Comparison of ENCODE assay signal across 21 cellular contexts in the genomic region with DNA sequence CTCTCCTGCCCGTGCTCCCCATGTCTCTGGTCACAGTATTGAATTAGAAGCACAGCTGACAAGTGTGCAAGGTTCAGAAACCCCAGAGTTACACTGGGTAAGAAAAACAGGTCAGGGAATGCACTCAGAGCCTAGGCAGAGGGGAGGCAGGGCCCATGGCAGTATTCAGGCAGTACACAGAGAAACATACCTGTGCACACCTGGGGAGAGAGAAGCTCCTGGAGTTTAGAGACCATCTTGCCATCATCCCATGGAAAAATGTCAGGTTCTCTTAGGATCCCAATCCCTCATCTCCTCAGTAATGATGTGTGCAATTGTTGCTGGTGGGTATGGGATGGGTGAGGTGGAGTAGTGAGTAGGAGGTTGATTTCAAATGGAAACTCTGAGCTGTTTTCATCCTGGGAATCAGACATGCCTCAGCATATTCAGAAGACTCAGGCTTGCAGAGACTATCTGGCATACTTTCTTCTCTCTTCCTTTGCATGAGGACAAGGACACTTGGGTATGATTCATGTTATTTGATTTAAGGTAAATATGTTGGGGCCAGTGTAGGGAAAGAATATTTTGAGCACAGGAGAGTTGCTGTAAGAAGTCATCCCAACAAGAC.
DNase-seq lines count a peak whose midpoint lies in the region; ATAC-seq, FAIRE-seq and TF ChIP-seq lines count a peak whose summit lies in the region.
"Had no signal": no experiment of that assay in that cellular context is flagged by ENCODE, and none has a peak within 500 bp of the region (broad histone marks: within the 10 kb centered on the region; RNA-seq: fewer than 3 reads in every experiment).

No MANE protein-coding gene starts in this region.

- H2AFZ ChIP-seq in mammary epithelial cell (ENCODE audit: low read depth, low read length): peak overlapping the region; percentile 53

- 100% methylated on average over 1 of the region's 1 CpG for WGBS in mammary epithelial cell (ENCODE audit: low coverage, missing lambda C conversion rate)

- H3K36me3 Mint-ChIP-seq in MCF 10A (ENCODE audit: insufficient read depth, unreplicated experiment): no peaks in the 10 kb centered on the region
- H3K36me3 Mint-ChIP-seq in activated T-helper 17 cell treated with anti-CD3 and anti-CD28 coated beads, Interleukin-2, amount 50 U/mL, for 72 hours (ENCODE audit: low read depth): no peaks in the 10 kb centered on the region
- H3K36me3 Mint-ChIP-seq: mesothelial cell of epicardium had no signal

- H3K27me3 ChIP-seq in mammary epithelial cell (ENCODE audit: insufficient read depth, low read length): no peaks in the 10 kb centered on the region
- H3K27me3 ChIP-seq: dorsolateral prefrontal cortex, MG63, tibial nerve had no signal

- peaks cover 33% of the 10 kb centered on the region for H3K4me1 ChIP-seq in mammary epithelial cell (ENCODE audit: insufficient read depth, low read length)

- BruUV-seq in mammary epithelial cell (replicated peaks; lab: Mats Ljungman, UMichigan) (no TSS peak), MCF 10A (replicated peaks; lab: Mats Ljungman, UMichigan) (no TSS peak)

- H3K9me3 Mint-ChIP-seq in MCF 10A (ENCODE audit: unreplicated experiment): no peaks in the 10 kb centered on the region
- peaks cover 11% of the 10 kb centered on the region for H3K9me3 Mint-ChIP-seq in activated T-helper 17 cell treated with anti-CD3 and anti-CD28 coated beads, Interleukin-2, amount 50 U/mL, for 72 hours
- H3K9me3 Mint-ChIP-seq: activated T-cell treated with anti-CD3 and anti-CD28 coated beads, Interleukin-2, amount 50 U/mL, for 24 hours; mesothelial cell of epicardium had no signal

- H3K4me1 Mint-ChIP-seq in MCF 10A (ENCODE audit: insufficient read depth, unreplicated experiment): peaks cover 8% of the 10 kb centered on the region
- peaks cover 23% of the 10 kb centered on the region for H3K4me1 Mint-ChIP-seq in activated T-helper 17 cell treated with anti-CD3 and anti-CD28 coated beads, Interleukin-2, amount 50 U/mL, for 72 hours
- H3K4me1 Mint-ChIP-seq: mesothelial cell of epicardium had no signal

- POLR2A ChIA-PET in MCF 10A (lab: Yijun Ruan, JAX): interaction anchor here (2.2 kb wide), 1 partner anchor 88 kb away, joined by 6 read pairs; no protein-coding TSS in a partner anchor

- no peak overlapping the region for H3K4me3 Mint-ChIP-seq in MCF 10A (ENCODE audit: unreplicated experiment)
- H3K4me3 Mint-ChIP-seq in activated T-helper 17 cell treated with anti-CD3 and anti-CD28 coated beads, Interleukin-2, amount 50 U/mL, for 72 hours: peak overlapping the region; percentile 36
- H3K4me3 Mint-ChIP-seq: activated T-cell treated with anti-CD3 and anti-CD28 coated beads, Interleukin-2, amount 50 U/mL, for 24 hours; mesothelial cell of epicardium had no signal

- in situ Hi-C loops in mammary epithelial cell (cut with MboI; ENCODE audit: low sequenced_read_pairs in 2 of 2): loop anchor here in 1 of 2 donors (10.0 kb wide), 1 partner anchor 88 kb away; no protein-coding TSS in a partner anchor

- H3K36me3 ChIP-seq in mammary epithelial cell (ENCODE audit: insufficient read depth, low read length): no peaks in the 10 kb centered on the region
- H3K36me3 ChIP-seq: MG63, tibial nerve had no signal

- H3K4me3 ChIP-seq in mammary epithelial cell (replicated peaks in 1 of 3; ENCODE audit: insufficient read depth in 1 of 3, low read depth in 2 of 3, low read length in 3 of 3) (no peak overlapping the region), fibroblast of mammary gland (ENCODE audit: control insufficient read depth, low read depth, low read length) (no peak overlapping the region)
- H3K4me3 ChIP-seq: MG63, tibial nerve had no signal

- TF ChIP-seq CTCF in mammary epithelial cell (conservative IDR thresholded peaks at IDR 0.05 in 1 of 2, IDR thresholded peaks at IDR 0.05 in 1 of 2; ENCODE audit: extremely low read depth in 1 of 2, insufficient read depth in 1 of 2, low read depth in 1 of 2, low read length in 2 of 2) (no peak), MCF 10A (IDR thresholded peaks at IDR 0.05; ENCODE audit: unreplicated experiment) (no peak), fibroblast of mammary gland (conservative IDR thresholded peaks at IDR 0.05; ENCODE audit: control insufficient read depth, insufficient read depth, low read depth, low read length) (no peak)

- no peaks in the 10 kb centered on the region for H3K9me3 ChIP-seq in mammary epithelial cell (replicated peaks; ENCODE audit: insufficient read depth, low read length)
- H3K9me3 ChIP-seq: MG63, tibial nerve had no signal

- DNase-seq in mammary epithelial cell: peak; percentile 82
- no peak for DNase-seq in MCF 10A (ENCODE audit: unreplicated experiment)
- DNase-seq in fibroblast of mammary gland (ENCODE audit: low read depth): peak; percentile 20
- no peak for DNase-seq in frontal cortex (ENCODE audit: low spot score in 2 of 2)
- DNase-seq: activated T-cell treated with anti-CD3 and anti-CD28 coated beads, Interleukin-2, amount 50 U/mL, for 24 hours; DND-41; kidney glomerular epithelial cell; MG63; NCI-H187 treated with DMSO at 0.1 percent for 48 hours; NCI-H446 treated with DMSO at 0.1 percent for 48 hours; stimulated activated CD4-positive, alpha-beta T cell treated with anti-CD3 and anti-CD28 coated beads, Interleukin-12 subunit alpha, Interleukin-12 subunit beta, amount 100 ng/mL, for 4 hours had no signal

- intact Hi-C loops in mammary epithelial cell (cut with micrococcal nuclease) (no loop called here), MCF 10A (cut with micrococcal nuclease) (no loop called here)

- no peak overlapping the region for H3K9ac ChIP-seq in mammary epithelial cell (ENCODE audit: insufficient read depth, low read length)

- CTCF ChIA-PET in mammary epithelial cell (lab: Charles Lee; ENCODE audit: low non-redundant PET) (no interaction called here), MCF 10A (lab: Yijun Ruan, JAX) (interaction anchor here (0.7 kb wide), 1 partner anchor 14 kb away, joined by 4 read pairs; no protein-coding TSS in a partner anchor)

- H3K27ac ChIP-seq in mammary epithelial cell (ENCODE audit: insufficient read depth, low read depth, low read length): no peak overlapping the region
- H3K27ac ChIP-seq: tibial nerve had no signal

- dilution Hi-C loops in mammary epithelial cell (cut with HindIII; ENCODE audit: low sequenced_read_pairs): no loop called here

- H3K27ac Mint-ChIP-seq in MCF 10A (ENCODE audit: low read depth, unreplicated experiment): no peak overlapping the region
- H3K27ac Mint-ChIP-seq in activated T-helper 17 cell treated with anti-CD3 and anti-CD28 coated beads, Interleukin-2, amount 50 U/mL, for 72 hours: peak overlapping the region; percentile 16
- H3K27ac Mint-ChIP-seq: activated T-cell treated with anti-CD3 and anti-CD28 coated beads, Interleukin-2, amount 50 U/mL, for 24 hours; mesothelial cell of epicardium had no signal

- H3K4me2 ChIP-seq in mammary epithelial cell (ENCODE audit: insufficient read depth, low read depth, low read length): peak overlapping the region; percentile 58

- H3K79me2 ChIP-seq in mammary epithelial cell (ENCODE audit: insufficient read depth, low read length): no peaks in the 10 kb centered on the region

- H3K27me3 Mint-ChIP-seq in MCF 10A (ENCODE audit: insufficient read depth, unreplicated experiment): no peaks in the 10 kb centered on the region
- H3K27me3 Mint-ChIP-seq in activated T-helper 17 cell treated with anti-CD3 and anti-CD28 coated beads, Interleukin-2, amount 50 U/mL, for 72 hours: no peaks in the 10 kb centered on the region
- H3K27me3 Mint-ChIP-seq: activated T-cell treated with anti-CD3 and anti-CD28 coated beads, Interleukin-2, amount 50 U/mL, for 24 hours had no signal

- peak; percentile 55 for ATAC-seq in activated T-helper 17 cell treated with anti-CD3 and anti-CD28 coated beads, Interleukin-2, amount 50 U/mL, for 72 hours (replicated peaks)
- ATAC-seq in GM21717 (IDR thresholded peaks at IDR 0.05; ENCODE audit: unreplicated experiment) (no peak), GM19035 (IDR thresholded peaks at IDR 0.05; ENCODE audit: unreplicated experiment) (no peak), HG03460 (IDR thresholded peaks at IDR 0.05; ENCODE audit: unreplicated experiment) (no peak)

- no peaks in the 10 kb centered on the region for H4K20me1 ChIP-seq in mammary epithelial cell (ENCODE audit: insufficient read depth, low read length)

- no peak for FAIRE-seq in frontal cortex (lab: Jason Lieb, UNC)
- FAIRE-seq: GM18507, H1, TTC549 had no signal

Comparison
In these comparisons a context has a peak if more than half of its experiments do, and no peak if none do; other contexts are left out.
1. DNase-seq: peak in mammary epithelial cell (single experiment) and fibroblast of mammary gland (single experiment); none in MCF 10A (single experiment) and frontal cortex (0 of 2).